13 cellular contexts compared by ENCODE assay signal in genomic region chr2:176127769-176128072, GRCh38. TPM values are rescaled to one million over a fixed set of nuclear protein-coding genes. Genes with fewer than 3 reads are reported as not detected.
DNase-seq lines count a peak whose midpoint lies in the region; ATAC-seq, FAIRE-seq and TF ChIP-seq lines count a peak whose summit lies in the region.
"Had no signal": no experiment of that assay in that cellular context is flagged by ENCODE, and none has a peak within 500 bp of the region (broad histone marks: within the 10 kb centered on the region; RNA-seq: fewer than 3 reads in every experiment).

No MANE protein-coding gene starts in this region.

- intact Hi-C loops in endothelial cell of umbilical vein (cut with micrococcal nuclease) (loop anchor here (1.0 to 5.0 kb wide), 9 partner anchors 328 to 1630 kb away; no protein-coding TSS in a partner anchor), psoas muscle (cut with DNase I) (loop anchor here (1.0 to 5.0 kb wide), 8 partner anchors 330 to 1020 kb away; no protein-coding TSS in a partner anchor)

- TF ChIP-seq POLR2A in endothelial cell of umbilical vein (IDR thresholded peaks at IDR 0.05; ENCODE audit: low read depth, low read length) (no peak), gastroesophageal sphincter (IDR thresholded peaks at IDR 0.05) (no peak)

- H3K4me3 Mint-ChIP-seq in T-helper 2 cell treated with Interferon-gamma antibody and Interleukin-4, amounts not matched to agents 5 μg/mL and 100 μg/mL, for 36 hours: no peak overlapping the region
- peak overlapping the region; percentile 71 for H3K4me3 Mint-ChIP-seq in HFFc6

- dilution Hi-C loops in endothelial cell of umbilical vein (cut with MboI; ENCODE audit: extremely low pct_ligation_motif_present, low sequenced_read_pairs): loop anchor here (25.0 kb wide), 1 partner anchor 510 kb away; no protein-coding TSS in a partner anchor

- no peaks in the 10 kb centered on the region for H4K20me1 ChIP-seq in endothelial cell of umbilical vein (replicated peaks; ENCODE audit: control insufficient read depth, extremely low read depth, insufficient read depth, low read length)

- H3K79me2 ChIP-seq in endothelial cell of umbilical vein (ENCODE audit: control insufficient read depth, insufficient read depth, low read length): peaks cover 14% of the 10 kb centered on the region

- H3K4me1 Mint-ChIP-seq in T-helper 2 cell treated with Interferon-gamma antibody and Interleukin-4, amounts not matched to agents 5 μg/mL and 100 μg/mL, for 36 hours (ENCODE audit: low read depth): peaks cover 5% of the 10 kb centered on the region
- peaks cover 47% of the 10 kb centered on the region for H3K4me1 Mint-ChIP-seq in HFFc6 (ENCODE audit: low read depth)

- H3K27ac Mint-ChIP-seq in T-helper 2 cell treated with Interferon-gamma antibody and Interleukin-4, amounts not matched to agents 5 μg/mL and 100 μg/mL, for 36 hours: peak overlapping the region; percentile 53
- no peak overlapping the region for H3K27ac Mint-ChIP-seq in HFFc6

- H2AFZ ChIP-seq in endothelial cell of umbilical vein (ENCODE audit: low read depth, low read length): peak overlapping the region; percentile 58

- no TSS peak for BruUV-seq in endothelial cell of umbilical vein (replicated peaks; lab: Mats Ljungman, UMichigan)

- FAIRE-seq in endothelial cell of umbilical vein (lab: Jason Lieb, UNC): peak; percentile 61
- FAIRE-seq: A549 had no signal

- H3K4me3 ChIP-seq in endothelial cell of umbilical vein (replicated peaks in 1 of 3; ENCODE audit: insufficient read depth in 1 of 3, low read depth in 1 of 3, low read length in 3 of 3) (no peak overlapping the region), psoas muscle (peak overlapping the region; percentile 84), gastroesophageal sphincter (no peak overlapping the region)
- H3K4me3 ChIP-seq: A549, lower lobe of right lung had no signal

- CTCF ChIA-PET in endothelial cell of umbilical vein (lab: Charles Lee): interaction anchor here (0.6 to 10.1 kb wide), 31 partner anchors 9 to 1638 kb away, joined by 3 to 458 read pairs (median 7); no protein-coding TSS in a partner anchor

- H3K9me3 ChIP-seq in endothelial cell of umbilical vein (replicated peaks; ENCODE audit: control insufficient read depth, insufficient read depth, low read length) (no peaks in the 10 kb centered on the region), psoas muscle (no peaks in the 10 kb centered on the region), gastroesophageal sphincter (no peaks in the 10 kb centered on the region)
- H3K9me3 ChIP-seq: A549, lower lobe of right lung had no signal

- TF ChIP-seq CTCF in HFFc6 (IDR thresholded peaks at IDR 0.05): no peak
- TF ChIP-seq CTCF in endothelial cell of umbilical vein (IDR thresholded peaks at IDR 0.05; ENCODE audit: extremely low read depth in 1 of 2, insufficient read depth in 1 of 2, low read depth in 1 of 2, low read length in 2 of 2): no peak
- TF ChIP-seq CTCF in psoas muscle (IDR thresholded peaks at IDR 0.05): no peak
- no peak for TF ChIP-seq CTCF in gastroesophageal sphincter (IDR thresholded peaks at IDR 0.05)

- TF ChIP-seq EP300 in gastroesophageal sphincter (IDR thresholded peaks at IDR 0.05): no peak

- H3K9ac ChIP-seq in endothelial cell of umbilical vein (replicated peaks; ENCODE audit: extremely low read depth, insufficient read depth, low read length): no peak overlapping the region

- H3K27me3 Mint-ChIP-seq in T-helper 2 cell treated with Interferon-gamma antibody and Interleukin-4, amounts not matched to agents 5 μg/mL and 100 μg/mL, for 36 hours (ENCODE audit: low read depth): peaks cover 81% of the 10 kb centered on the region
- H3K27me3 Mint-ChIP-seq in HFFc6 (ENCODE audit: insufficient read depth): peaks cover 35% of the 10 kb centered on the region

- POLR2A ChIA-PET in endothelial cell of umbilical vein (lab: Charles Lee): no interaction called here

- H3K4me2 ChIP-seq in endothelial cell of umbilical vein (ENCODE audit: insufficient read depth, low read length): no peak overlapping the region

- H3K36me3 ChIP-seq in endothelial cell of umbilical vein (ENCODE audit: control insufficient read depth in 2 of 2, extremely low read depth in 1 of 2, insufficient read depth in 2 of 2, low read length in 2 of 2) (no peaks in the 10 kb centered on the region), psoas muscle (ENCODE audit: insufficient read depth in 1 of 2, low read depth in 1 of 2) (no peaks in the 10 kb centered on the region), gastroesophageal sphincter (no peaks in the 10 kb centered on the region)
- H3K36me3 ChIP-seq: lower lobe of right lung had no signal

- peaks cover 5% of the 10 kb centered on the region in 2 experiments for H3K27me3 ChIP-seq in endothelial cell of umbilical vein (ENCODE audit: control insufficient read depth in 2 of 2, insufficient read depth in 2 of 2, low read length in 2 of 2)
- H3K27me3 ChIP-seq in psoas muscle (ENCODE audit: insufficient read depth in 3 of 3, low read length in 2 of 3): peaks cover 0 to 4% (median 2%) of the 10 kb centered on the region in 3 donors
- H3K27me3 ChIP-seq in gastroesophageal sphincter: peaks cover 100% of the 10 kb centered on the region

- DNase-seq in T-helper 2 cell treated with Interferon-gamma antibody and Interleukin-4, amounts not matched to agents 5 μg/mL and 100 μg/mL, for 36 hours (ENCODE audit: low spot score): no peak
- DNase-seq in T-helper 2 cell: no peak
- DNase-seq in HFFc6: no peak
- no peak for DNase-seq in endothelial cell of umbilical vein (ENCODE audit: low read depth, low spot score)
- DNase-seq in psoas muscle: no peak
- no peak for DNase-seq in dedifferentiated amniotic fluid mesenchymal stem cell (ENCODE audit: extremely low spot score)
- no peak for DNase-seq in NCI-H1048 (lab: John Stamatoyannopoulos, UW)
- DNase-seq: lower lobe of right lung had no signal

- WGBS in psoas muscle, 3 donors: 59 to 74% (median 69%) methylated on average over 4 of the region's 4 CpGs
- WGBS in gastroesophageal sphincter (ENCODE audit: low coverage in 1 of 2), 2 donors: 18 to 25% methylated on average over 3 to 4 of the region's 4 CpGs

- H3K9me3 Mint-ChIP-seq in T-helper 2 cell treated with Interferon-gamma antibody and Interleukin-4, amounts not matched to agents 5 μg/mL and 100 μg/mL, for 36 hours: no peaks in the 10 kb centered on the region
- H3K9me3 Mint-ChIP-seq in HFFc6: no peaks in the 10 kb centered on the region

- H3K27ac ChIP-seq in endothelial cell of umbilical vein (ENCODE audit: insufficient read depth, low read depth, low read length) (no peak overlapping the region), psoas muscle (no peak overlapping the region), gastroesophageal sphincter (no peak overlapping the region)
- H3K27ac ChIP-seq: A549, epithelial cell of prostate, lower lobe of right lung had no signal

- ATAC-seq in psoas muscle (no peak), gastroesophageal sphincter (no peak)
- ATAC-seq: A549, lower lobe of right lung had no signal

- H3K4me1 ChIP-seq in endothelial cell of umbilical vein (ENCODE audit: control insufficient read depth, extremely low read depth, insufficient read depth, low read length) (peaks cover 31% of the 10 kb centered on the region), psoas muscle (peaks cover 29% of the 10 kb centered on the region), gastroesophageal sphincter (peaks cover 0 to 58% (median 15%) of the 10 kb centered on the region in 3 donors)

- H3K36me3 Mint-ChIP-seq in T-helper 2 cell treated with Interferon-gamma antibody and Interleukin-4, amounts not matched to agents 5 μg/mL and 100 μg/mL, for 36 hours (ENCODE audit: low read depth): peaks cover 1% of the 10 kb centered on the region
- H3K36me3 Mint-ChIP-seq in HFFc6 (ENCODE audit: low read depth): peaks cover 16% of the 10 kb centered on the region; the same call in 1 of the 2 replicates

- H3K9me1 ChIP-seq in endothelial cell of umbilical vein (replicated peaks; ENCODE audit: control insufficient read depth, extremely low read depth, insufficient read depth, low read length): no peaks in the 10 kb centered on the region

RNA-seq across cellular contexts. Expression of gene HOXD8, which starts 1.8 kb away (rescaled TPM):
- 1 to 10 TPM; 2.3 to 5.1 (median 4.6) TPM for total RNA-seq in HFFc6 (2021; fragmentation: NEBNext Ultra II Directional; extraction: Animal tissue kit (Norgen Biotek cat#: 25700))
- total RNA-seq in endothelial cell of umbilical vein (14.9 and 15.6 TPM in 2 replicates), psoas muscle (10 to 100 TPM in 2 of 4 donors, 1 to 10 TPM in 2; 3.3 to 15.9 (median 9.1) TPM), gastroesophageal sphincter (1 to 10 TPM; 2.3 to 6.9 (median 3.4) TPM)
- polyA plus RNA-seq in endothelial cell of umbilical vein (6.4 and 7.2 TPM in 2 replicates), psoas muscle (10 to 100 TPM in 2 of 3 donors, 1 to 10 TPM in 1; 8.2 to 52.5 (median 12.9) TPM)
- 7.9 and 8.0 TPM in 2 replicates for polyA plus RNA-seq in endothelial cell of umbilical vein (2011; cell fraction: cytosol; rRNA removed)
- 5.3 and 7.6 TPM in 2 replicates for polyA plus RNA-seq in endothelial cell of umbilical vein (2011; cell fraction: nucleus; rRNA removed)
- polyA plus RNA-seq in endothelial cell of umbilical vein (2012): 13.0 and 15.6 TPM in 2 replicates
- 3.2 and 4.6 TPM in 2 replicates for polyA minus RNA-seq in endothelial cell of umbilical vein
- polyA minus RNA-seq in endothelial cell of umbilical vein (2011; cell fraction: cytosol; rRNA and poly(A)+ RNA removed): not detected
- 2.6 and 3.6 TPM in 2 replicates for polyA minus RNA-seq in endothelial cell of umbilical vein (2011; cell fraction: nucleus; rRNA and poly(A)+ RNA removed)
- total RNA-seq: CD4-positive, alpha-beta memory T cell; HT-29 had no signal
- polyA plus RNA-seq: CD4-positive, alpha-beta memory T cell had no signal

RNA-seq across cellular contexts. Expression of gene HOXD9, which starts 5.2 kb away (rescaled TPM):
- total RNA-seq in HFFc6 (2021; fragmentation: NEBNext Ultra II Directional; extraction: Animal tissue kit (Norgen Biotek cat#: 25700)): 1 to 10 TPM; 2.1 to 2.7 (median 2.4) TPM
- 3.5 and 3.9 TPM in 2 replicates for total RNA-seq in endothelial cell of umbilical vein
- polyA plus RNA-seq in endothelial cell of umbilical vein: 1.9 and 2.3 TPM in 2 replicates
- polyA plus RNA-seq in endothelial cell of umbilical vein (2011; cell fraction: cytosol; rRNA removed): 1.2 and 1.9 TPM in 2 replicates
- 1.0 and 1.2 TPM in 2 replicates for polyA plus RNA-seq in endothelial cell of umbilical vein (2011; cell fraction: nucleus; rRNA removed)
- 3.6 and 4.5 TPM in 2 replicates for polyA plus RNA-seq in endothelial cell of umbilical vein (2012)
- polyA minus RNA-seq in endothelial cell of umbilical vein: 0.40 and 0.46 TPM in 2 replicates
- polyA minus RNA-seq in endothelial cell of umbilical vein (2011; cell fraction: cytosol; rRNA and poly(A)+ RNA removed): 2.0 TPM
- 0.53 and 1.4 TPM in 2 replicates for polyA minus RNA-seq in endothelial cell of umbilical vein (2011; cell fraction: nucleus; rRNA and poly(A)+ RNA removed)
- 1 to 10 TPM in 2 of 4 donors, under 1 TPM in 2; 0.43 to 4.4 (median 2.4) TPM for total RNA-seq in psoas muscle
- 1 to 10 TPM; 1.4 to 4.1 (median 1.7) TPM for polyA plus RNA-seq in psoas muscle
- 1 to 10 TPM in 2 of 4 donors, under 1 TPM in 2; 0.47 to 2.9 (median 1.2) TPM for total RNA-seq in gastroesophageal sphincter
- total RNA-seq: CD4-positive, alpha-beta memory T cell; HT-29 had no signal
- polyA plus RNA-seq: CD4-positive, alpha-beta memory T cell had no signal

RNA-seq across cellular contexts. Expression of gene HOXD10, which starts 11.1 kb away (rescaled TPM):
- total RNA-seq in HFFc6 (2021; fragmentation: NEBNext Ultra II Directional; extraction: Animal tissue kit (Norgen Biotek cat#: 25700)): 10 to 100 TPM; 10.9 to 14.5 (median 12.8) TPM
- total RNA-seq in endothelial cell of umbilical vein (not detected in 2 replicates), psoas muscle (not detected), gastroesophageal sphincter (under 1 TPM in 3 of 4 donors, not detected in 1; 0.31 to 0.67 (median 0.52) TPM)
- polyA plus RNA-seq in endothelial cell of umbilical vein (not detected in 2 replicates), psoas muscle (under 1 TPM in 2 of 3 donors, not detected in 1; 0.03 to 0.04 TPM)
- not detected in 2 replicates for polyA plus RNA-seq in endothelial cell of umbilical vein (2011; cell fraction: cytosol; rRNA removed)
- not detected in 2 replicates for polyA plus RNA-seq in endothelial cell of umbilical vein (2011; cell fraction: nucleus; rRNA removed)
- polyA plus RNA-seq in endothelial cell of umbilical vein (2012): not detected in 2 replicates
- polyA minus RNA-seq in endothelial cell of umbilical vein: not detected in 2 replicates
- not detected for polyA minus RNA-seq in endothelial cell of umbilical vein (2011; cell fraction: cytosol; rRNA and poly(A)+ RNA removed)
- polyA minus RNA-seq in endothelial cell of umbilical vein (2011; cell fraction: nucleus; rRNA and poly(A)+ RNA removed): not detected in 2 replicates
- total RNA-seq: CD4-positive, alpha-beta memory T cell; HT-29; lower lobe of right lung had no signal
- polyA plus RNA-seq: CD4-positive, alpha-beta memory T cell had no signal

RNA-seq across cellular contexts. Expression of gene HOXD11, which starts 20.6 kb away (rescaled TPM):
- total RNA-seq in HFFc6 (2021; fragmentation: NEBNext Ultra II Directional; extraction: Animal tissue kit (Norgen Biotek cat#: 25700)): 10 to 100 TPM in 1 of 6 experiments, 1 to 10 TPM in 5; 6.0 to 10.2 (median 7.6) TPM
- total RNA-seq in endothelial cell of umbilical vein (not detected in 2 replicates), psoas muscle (not detected), gastroesophageal sphincter (not detected)
- polyA plus RNA-seq in endothelial cell of umbilical vein (not detected in 2 replicates), psoas muscle (not detected)
- not detected in 2 replicates for polyA plus RNA-seq in endothelial cell of umbilical vein (2011; cell fraction: cytosol; rRNA removed)
- polyA plus RNA-seq in endothelial cell of umbilical vein (2011; cell fraction: nucleus; rRNA removed): not detected in 2 replicates
- not detected in 2 replicates for polyA plus RNA-seq in endothelial cell of umbilical vein (2012)
- not detected in 2 replicates for polyA minus RNA-seq in endothelial cell of umbilical vein
- 1.0 TPM for polyA minus RNA-seq in endothelial cell of umbilical vein (2011; cell fraction: cytosol; rRNA and poly(A)+ RNA removed)
- not detected in 2 replicates for polyA minus RNA-seq in endothelial cell of umbilical vein (2011; cell fraction: nucleus; rRNA and poly(A)+ RNA removed)
- total RNA-seq: CD4-positive, alpha-beta memory T cell; HT-29; lower lobe of right lung had no signal
- polyA plus RNA-seq: CD4-positive, alpha-beta memory T cell had no signal

RNA-seq across cellular contexts. Expression of gene HOXD4, which starts 23.6 kb away (rescaled TPM):
- under 1 TPM in 4 of 6 experiments, not detected in 2; 0.40 to 0.69 (median 0.57) TPM for total RNA-seq in HFFc6 (2021; fragmentation: NEBNext Ultra II Directional; extraction: Animal tissue kit (Norgen Biotek cat#: 25700))
- total RNA-seq in endothelial cell of umbilical vein: 11.5 and 13.7 TPM in 2 replicates
- 7.6 TPM in 2 replicates for polyA plus RNA-seq in endothelial cell of umbilical vein
- 1.2 and 2.2 TPM in 2 replicates for polyA plus RNA-seq in endothelial cell of umbilical vein (2011; cell fraction: cytosol; rRNA removed)
- 58.7 and 63.3 TPM in 2 replicates for polyA plus RNA-seq in endothelial cell of umbilical vein (2011; cell fraction: nucleus; rRNA removed)
- 4.0 and 6.6 TPM in 2 replicates for polyA plus RNA-seq in endothelial cell of umbilical vein (2012)
- polyA minus RNA-seq in endothelial cell of umbilical vein: 2.7 and 2.9 TPM in 2 replicates
- polyA minus RNA-seq in endothelial cell of umbilical vein (2011; cell fraction: cytosol; rRNA and poly(A)+ RNA removed): not detected
- 10.7 and 10.8 TPM in 2 replicates for polyA minus RNA-seq in endothelial cell of umbilical vein (2011; cell fraction: nucleus; rRNA and poly(A)+ RNA removed)
- total RNA-seq in psoas muscle: 1 to 10 TPM in 3 of 4 donors, under 1 TPM in 1; 0.26 to 4.1 (median 1.4) TPM
- 1 to 10 TPM; 1.1 to 1.4 (median 1.2) TPM for polyA plus RNA-seq in psoas muscle
- total RNA-seq in gastroesophageal sphincter: 1 to 10 TPM in 2 of 4 donors, under 1 TPM in 1, not detected in 1; 0.69 to 3.6 (median 1.3) TPM
- total RNA-seq: CD4-positive, alpha-beta memory T cell; HT-29 had no signal
- polyA plus RNA-seq: CD4-positive, alpha-beta memory T cell had no signal

Comparison
In these comparisons a context has a peak if more than half of its experiments do, and no peak if none do; other contexts are left out.
1. RNA of gene HOXD10, which starts 11.1 kb away (total RNA-seq): 10.9 to 14.5 TPM in HFFc6; 0.31 to 0.67 TPM in gastroesophageal sphincter, not detected in endothelial cell of umbilical vein and not detected in psoas muscle; every median in the first group is over 4 times any median in the second.